ENCODE assay signal across 28 cellular contexts in the genomic region with DNA sequence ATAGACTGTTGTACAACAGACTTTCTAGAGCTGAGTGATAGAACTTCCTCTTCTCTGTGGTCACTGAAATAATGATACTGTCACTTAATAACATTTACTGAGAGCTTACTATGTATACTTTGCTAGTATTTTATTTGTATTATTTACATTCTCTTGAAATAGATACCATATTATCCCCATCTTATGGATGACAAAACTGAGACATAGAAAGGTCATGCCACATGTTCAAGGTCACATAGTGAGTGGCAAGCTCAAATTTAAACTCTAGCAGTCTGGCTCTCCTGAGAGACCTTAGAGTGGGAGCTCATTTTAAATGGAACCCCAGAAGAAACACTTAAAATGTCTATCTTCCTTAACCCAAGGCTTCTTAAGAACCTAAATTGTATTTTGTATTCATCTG.
"Had no signal": no experiment of that assay in that cellular context is flagged by ENCODE, and none has a peak within 500 bp of the region (broad histone marks: within the 10 kb centered on the region; RNA-seq: fewer than 3 reads in every experiment).

No MANE protein-coding gene starts in this region.

- H3K27me3 ChIP-seq: ascending aorta, cardiac muscle cell had no signal

- DNase-seq: activated B cell treated with CpG ODN at 0.5 μM for 24 hours; activated CD4-positive, alpha-beta memory T cell treated with anti-CD3 and anti-CD28 coated beads for 36 hours; activated CD4-positive, alpha-beta T cell treated with anti-CD3 and anti-CD28 coated beads for 4 hours; activated CD4-positive, alpha-beta T cell treated with anti-CD3 and anti-CD28 coated beads, Interleukin-2, amount 10 ng/mL, durations not matched to agents 24 days and 14 days; activated CD4-positive, alpha-beta T cell treated with anti-CD3 and anti-CD28 coated beads, Interleukin-2, amount 50 U/mL, for 1 hour; activated CD4-positive, alpha-beta T cell treated with anti-CD3 and anti-CD28 coated beads, Interleukin-2, amount 50 U/mL, for 4 hours; activated CD4-positive, CD25-positive, alpha-beta regulatory T cell treated with anti-CD3 and anti-CD28 coated beads, Interleukin-2, amount 50 U/mL, for 72 hours; activated CD8-positive, alpha-beta memory T cell treated with anti-CD3 and anti-CD28 coated beads, Interleukin-2, amount 50 U/mL, for 4 hours; activated CD8-positive, alpha-beta T cell treated with anti-CD3 and anti-CD28 coated beads for 36 hours; activated effector memory CD4-positive, alpha-beta T cell treated with anti-CD3 and anti-CD28 coated beads, Interleukin-2, amount 50 U/mL, for 16 hours; activated gamma-delta T cell treated with Interleukin-2 at 50 U/mL for 16 hours; activated naive CD4-positive, alpha-beta T cell; activated naive CD4-positive, alpha-beta T cell treated with anti-CD3 and anti-CD28 coated beads for 36 hours; activated naive CD4-positive, alpha-beta T cell treated with anti-CD3 and anti-CD28 coated beads, Interleukin-2, amount 50 U/mL, for 16 hours; activated naive CD8-positive, alpha-beta T cell treated with anti-CD3 and anti-CD28 coated beads for 36 hours; activated T-cell treated with anti-CD3 and anti-CD28 coated beads for 4 hours; activated T-cell treated with anti-CD3 and anti-CD28 coated beads, Interleukin-2, amount 50 U/mL, for 1 hour; activated T-cell treated with anti-CD3 and anti-CD28 coated beads, Interleukin-2, amount 50 U/mL, for 4 hours; activated T-cell treated with anti-CD3 and anti-CD28 coated beads, Interleukin-2, amount 50 U/mL, for 72 hours; amygdala; anterior cingulate cortex; caudate nucleus; cerebellar nuclear complex; T-helper 2 cell; T-helper 9 cell had no signal

- H3K36me3 ChIP-seq: ascending aorta, cardiac muscle cell had no signal

- H3K9me3 ChIP-seq: ascending aorta had no signal

- H3K27ac ChIP-seq: ascending aorta, cardiac muscle cell, VCaP had no signal

- H3K4me1 ChIP-seq: ascending aorta had no signal

- H3K4me3 ChIP-seq: ascending aorta, cardiac muscle cell had no signal
